In genomic region chr6:37258405-37258704, GRCh38 we compare ENCODE assay signal across 8 cellular contexts. TPM values are rescaled to one million over a fixed set of nuclear protein-coding genes. Genes with fewer than 3 reads are reported as not detected.
A peak's percentile ranks its signal among the peaks of the same experiment; 100 is the strongest.
DNase-seq lines count a peak whose midpoint lies in the region; ATAC-seq, FAIRE-seq and TF ChIP-seq lines count a peak whose summit lies in the region.

No MANE protein-coding gene starts in this region.

- TF ChIP-seq EP300 in ovary (IDR thresholded peaks at IDR 0.05), result no peak

- H3K27me3 ChIP-seq in DND-41 (ENCODE audit: insufficient read depth, low read length, poor library complexity) (no peaks in the 10 kb centered on the region), Peyer's patch (no peaks in the 10 kb centered on the region), ovary (no peaks in the 10 kb centered on the region)

- TF ChIP-seq POLR2A in Peyer's patch (IDR thresholded peaks at IDR 0.05), result no peak
- no peak for TF ChIP-seq POLR2A in ovary (IDR thresholded peaks at IDR 0.05)

- DNase-seq in DND-41 (no peak), Peyer's patch (no peak), epithelial cell of proximal tubule (ENCODE audit: low read depth) (no peak), ovary (no peak), HTR-8/SVneo (ENCODE audit: insufficient read length, low spot score) (no peak), GM03348 (ENCODE audit: low spot score) (no peak)
- DNase-seq in stimulated activated CD8-positive, alpha-beta memory T cell treated with anti-CD3 and anti-CD28 coated beads, Interleukin-4, amount 100 ng/mL, for 48 hours, result no peak

- H3K36me3 ChIP-seq in DND-41 (ENCODE audit: insufficient read depth, low read length) (peaks cover 16% of the 10 kb centered on the region), Peyer's patch (no peaks in the 10 kb centered on the region), ovary (no peaks in the 10 kb centered on the region)

- peaks cover 91% of the 10 kb centered on the region for H3K4me1 ChIP-seq in DND-41 (ENCODE audit: insufficient read depth, low read length)
- H3K4me1 ChIP-seq in Peyer's patch, result peaks cover 0 to 17% (median 0%) of the 10 kb centered on the region in 4 donors
- peaks cover 3% of the 10 kb centered on the region for H3K4me1 ChIP-seq in ovary (ENCODE audit: insufficient read depth)

- WGBS in ovary, 3 donors, result 2 to 3% (median 3%) methylated on average over 7 of the region's 7 CpGs

- no peaks in the 10 kb centered on the region for H4K20me1 ChIP-seq in DND-41 (ENCODE audit: insufficient read depth, low read length)

- intact Hi-C loops in ovary (cut with DNase I), result no loop called here

- H2AFZ ChIP-seq in DND-41 (ENCODE audit: low read depth, low read length), result peak overlapping the region; percentile 86

- no peaks in the 10 kb centered on the region for H3K9me3 ChIP-seq in DND-41 (ENCODE audit: insufficient read depth, low read length, severe bottlenecking)
- no peaks in the 10 kb centered on the region for H3K9me3 ChIP-seq in Peyer's patch
- no peaks in the 10 kb centered on the region for H3K9me3 ChIP-seq in ovary

- peak overlapping the region; percentile 79 to 83 for H3K4me3 ChIP-seq in DND-41 (ENCODE audit: low read depth in 1 of 2, low read length in 2 of 2)
- H3K4me3 ChIP-seq in Peyer's patch, result peak overlapping the region; percentile 71 to 91 (median 86)
- H3K4me3 ChIP-seq in epithelial cell of proximal tubule (ENCODE audit: low read depth, low read length), result peak overlapping the region; percentile 98
- peak overlapping the region; percentile 90 for H3K4me3 ChIP-seq in ovary

- H3K9ac ChIP-seq in DND-41 (ENCODE audit: low read depth, low read length), result peak overlapping the region; percentile 83

- peak overlapping the region; percentile 93 for H3K4me2 ChIP-seq in DND-41 (ENCODE audit: insufficient read depth, low read length)

- H3K27ac ChIP-seq in DND-41 (ENCODE audit: low read length), result peak overlapping the region; percentile 86
- H3K27ac ChIP-seq in Peyer's patch, result peak overlapping the region; percentile 79 to 89 (median 84)
- H3K27ac ChIP-seq in ovary, result peak overlapping the region in 1 of 2 donors; percentile 73

- no peak for TF ChIP-seq CTCF in DND-41 (IDR thresholded peaks at IDR 0.05; ENCODE audit: borderline replicate concordance, extremely low read depth, low read length, poor library complexity, severe bottlenecking)
- no peak for TF ChIP-seq CTCF in Peyer's patch (IDR thresholded peaks at IDR 0.05)
- no peak for TF ChIP-seq CTCF in epithelial cell of proximal tubule (conservative IDR thresholded peaks at IDR 0.05; ENCODE audit: low read depth, low read length)
- TF ChIP-seq CTCF in ovary (IDR thresholded peaks at IDR 0.05), result no peak

- ATAC-seq in DND-41 (ENCODE audit: insufficient read depth, low read depth) (no peak), GM18858 (IDR thresholded peaks at IDR 0.05; ENCODE audit: unreplicated experiment) (no peak)

- H3K79me2 ChIP-seq in DND-41 (ENCODE audit: insufficient read depth, low read length), result peaks cover 90% of the 10 kb centered on the region

- no peak for FAIRE-seq in HTR-8/SVneo (lab: Jason Lieb, UNC)

RNA-seq across cellular contexts. Expression of gene TMEM217, which starts 0.4 kb away (rescaled TPM):
- total RNA-seq in Peyer's patch (under 1 TPM in 1 of 4 donors, not detected in 3; 0.53 TPM), epithelial cell of proximal tubule (0.80 and 0.86 TPM in 2 replicates), ovary (1 to 10 TPM in 6 of 7 donors, under 1 TPM in 1; 0.48 to 4.6 (median 1.5) TPM)
- polyA plus RNA-seq in ovary, result 1 to 10 TPM in 1 of 2 donors, under 1 TPM in 1; 0.39 to 3.8 TPM

RNA-seq across cellular contexts. Expression of gene TBC1D22B, which starts 0.8 kb away (rescaled TPM):
- total RNA-seq in Peyer's patch (10 to 100 TPM; 12.4 to 23.3 (median 19.0) TPM), epithelial cell of proximal tubule (8.8 and 9.8 TPM in 2 replicates), ovary (10 to 100 TPM in 5 of 7 donors, 1 to 10 TPM in 2; 8.6 to 17.7 (median 12.8) TPM)
- polyA plus RNA-seq in ovary, result 10 to 100 TPM in 1 of 2 donors, 1 to 10 TPM in 1; 7.4 to 12.8 TPM
